In genomic region chr15:57604502-57604901, GRCh38 we compare ENCODE assay signal across 20 cellular contexts. TPM values are rescaled to one million over a fixed set of nuclear protein-coding genes. Genes with fewer than 3 reads are reported as not detected.
DNase-seq lines count a peak whose midpoint lies in the region; ATAC-seq, FAIRE-seq and TF ChIP-seq lines count a peak whose summit lies in the region.
"Had no signal": no experiment of that assay in that cellular context is flagged by ENCODE, and none has a peak within 500 bp of the region (broad histone marks: within the 10 kb centered on the region; RNA-seq: fewer than 3 reads in every experiment).

No MANE protein-coding gene starts in this region.

- TF ChIP-seq POLR2A in adrenal gland (IDR thresholded peaks at IDR 0.05) (no peak), heart left ventricle (IDR thresholded peaks at IDR 0.05) (no peak)

- no peaks in the 10 kb centered on the region for H3K9me3 Mint-ChIP-seq in activated CD8-positive, alpha-beta T cell treated with anti-CD3 and anti-CD28 coated beads for 36 hours

- H3K27ac ChIP-seq in adrenal gland (peak overlapping the region in 3 of 5 donors; percentile 50 to 58 (median 53)), heart left ventricle (peak overlapping the region; percentile 29 to 96 (median 92)), pancreas (peak overlapping the region; percentile 70 to 89 (median 79))
- H3K27ac ChIP-seq: KMS-11 had no signal

- no peaks in the 10 kb centered on the region for H3K4me1 Mint-ChIP-seq in activated CD8-positive, alpha-beta T cell treated with anti-CD3 and anti-CD28 coated beads for 36 hours (ENCODE audit: low read depth)

- H3K9me3 ChIP-seq in adrenal gland (replicated peaks in 1 of 3) (no peaks in the 10 kb centered on the region), heart left ventricle (no peaks in the 10 kb centered on the region), pancreas (no peaks in the 10 kb centered on the region)
- H3K9me3 ChIP-seq: MG63 had no signal

- peaks cover 3% of the 10 kb centered on the region for H3K27me3 Mint-ChIP-seq in activated CD8-positive, alpha-beta T cell treated with anti-CD3 and anti-CD28 coated beads for 36 hours

- ATAC-seq in heart left ventricle (peak; percentile 12 to 72 (median 48)), pancreas (peak; percentile 78 to 90 (median 84)), GM18870 (IDR thresholded peaks at IDR 0.05; ENCODE audit: unreplicated experiment) (no peak)
- no peak for ATAC-seq in activated CD8-positive, alpha-beta T cell treated with anti-CD3 and anti-CD28 coated beads for 36 hours
- ATAC-seq: HepG2 had no signal

- H3K4me1 ChIP-seq in adrenal gland (replicated peaks in 1 of 2) (peaks cover 33 to 61% of the 10 kb centered on the region in 2 donors), heart left ventricle (peaks cover 0 to 84% (median 23%) of the 10 kb centered on the region in 12 donors), pancreas (peaks cover 45 to 53% (median 53%) of the 10 kb centered on the region in 3 donors)

- TF ChIP-seq CTCF in adrenal gland (IDR thresholded peaks at IDR 0.05) (no peak), heart left ventricle (IDR thresholded peaks at IDR 0.05) (no peak), pancreas (IDR thresholded peaks at IDR 0.05) (no peak)
- TF ChIP-seq CTCF in activated CD8-positive, alpha-beta T cell treated with anti-CD3 and anti-CD28 coated beads for 36 hours (IDR thresholded peaks at IDR 0.05), result no peak

- in situ Hi-C loops in G401 (cut with HindIII; ENCODE audit: low sequenced_read_pairs), result no loop called here

- H3K27me3 ChIP-seq in adrenal gland (no peaks in the 10 kb centered on the region), heart left ventricle (no peaks in the 10 kb centered on the region), pancreas (no peaks in the 10 kb centered on the region)
- H3K27me3 ChIP-seq: MG63 had no signal

- no peaks in the 10 kb centered on the region for H3K36me3 Mint-ChIP-seq in activated CD8-positive, alpha-beta T cell treated with anti-CD3 and anti-CD28 coated beads for 36 hours (ENCODE audit: low read depth)

- H3K4me3 Mint-ChIP-seq in activated CD8-positive, alpha-beta T cell treated with anti-CD3 and anti-CD28 coated beads for 36 hours, result no peak overlapping the region
- H3K4me3 Mint-ChIP-seq: CD4-positive, CD25-positive, alpha-beta regulatory T cell had no signal

- intact Hi-C loops in adrenal gland (cut with DNase I), result no loop called here
- intact Hi-C loops in heart left ventricle (cut with DNase I), result loop anchor here in 1 of 10 donors (5.0 kb wide), 1 partner anchor 42 kb away; no protein-coding TSS in a partner anchor
- intact Hi-C loops in pancreas (cut with DNase I), result no loop called here
- intact Hi-C loops in activated CD8-positive, alpha-beta T cell treated with anti-CD3 and anti-CD28 coated beads for 36 hours (cut with micrococcal nuclease), result no loop called here

- POLR2A ChIA-PET in activated CD8-positive, alpha-beta T cell treated with anti-CD3 and anti-CD28 coated beads for 36 hours (lab: Charles Lee), result no interaction called here

- no peak for FAIRE-seq in pancreas (lab: Jason Lieb, UNC)
- FAIRE-seq: GM18507, HepG2 had no signal

- H3K27ac Mint-ChIP-seq in activated CD8-positive, alpha-beta T cell treated with anti-CD3 and anti-CD28 coated beads for 36 hours, result no peak overlapping the region

- no peaks in the 10 kb centered on the region for H3K36me3 ChIP-seq in adrenal gland (replicated peaks in 1 of 2)
- peaks cover 0 to 27% (median 0%) of the 10 kb centered on the region in 9 donors for H3K36me3 ChIP-seq in heart left ventricle
- H3K36me3 ChIP-seq in pancreas, result no peaks in the 10 kb centered on the region
- H3K36me3 ChIP-seq: MG63 had no signal

- WGBS in adrenal gland, 4 donors, result 54 to 86% (median 59%) methylated on average over 11 of the region's 11 CpGs
- 48 to 70% (median 66%) methylated on average over 11 of the region's 11 CpGs for WGBS in heart left ventricle, 4 donors
- WGBS in pancreas, 2 donors, result 16% methylated on average over 11 of the region's 11 CpGs

- peak; percentile 70 for DNase-seq in G401 (ENCODE audit: low spot score)
- DNase-seq in adrenal gland, result no peak
- DNase-seq in heart left ventricle, result peak in 2 of 5 donors; percentile 68 to 78
- peak; percentile 77 to 93 (median 86) for DNase-seq in pancreas
- no peak for DNase-seq in NCI-H446 (lab: John Stamatoyannopoulos, UW)
- no peak for DNase-seq in activated CD8-positive, alpha-beta T cell treated with anti-CD3 and anti-CD28 coated beads for 36 hours
- DNase-seq in NCI-H2171 (lab: John Stamatoyannopoulos, UW), result no peak
- DNase-seq: AML-193; CD4-positive, CD25-positive, alpha-beta regulatory T cell; DMS53; MG63; NCI-H1092 treated with DMSO at 0.1 percent for 48 hours; NCI-H1694; RPMI8226 had no signal

- CTCF ChIA-PET in activated CD8-positive, alpha-beta T cell treated with anti-CD3 and anti-CD28 coated beads for 36 hours (lab: Charles Lee), result no interaction called here

- H3K4me3 ChIP-seq in adrenal gland (no peak overlapping the region), heart left ventricle (peak overlapping the region in 3 of 12 donors; percentile 0 to 27 (median 11)), pancreas (no peak overlapping the region)
- H3K4me3 ChIP-seq: MG63 had no signal

RNA-seq across cellular contexts. Expression of gene MYZAP, which starts 12.8 kb away (rescaled TPM):
- 0.06 and 3.4 TPM in 2 replicates for total RNA-seq in G401 (2014; rRNA removed; shearing (Covaris generic))
- total RNA-seq in adrenal gland (100 to 1,000 TPM in 2 of 8 donors, 10 to 100 TPM in 6; 46.2 to 176 (median 76.5) TPM), heart left ventricle (1,000 to 10,000 TPM in 2 of 9 donors, 100 to 1,000 TPM in 7; 359 to 1,065 (median 670) TPM), pancreas (10 to 100 TPM in 3 of 6 donors, 1 to 10 TPM in 3; 6.7 to 13.4 (median 9.7) TPM)
- polyA plus RNA-seq in adrenal gland (100 to 1,000 TPM in 1 of 3 donors, 10 to 100 TPM in 2; 21.4 to 125 (median 24.8) TPM), heart left ventricle (100 to 1,000 TPM; 280 to 506 TPM), pancreas (10 to 100 TPM in 1 of 2 donors, 1 to 10 TPM in 1; 5.4 to 10.0 TPM)
- not detected for total RNA-seq in activated CD8-positive, alpha-beta T cell treated with anti-CD3 and anti-CD28 coated beads for 36 hours
- total RNA-seq: A673, HepG2, NCI-H460 had no signal
- polyA plus RNA-seq: HepG2 had no signal

Comparison
In these comparisons a context has a peak if more than half of its experiments do, and no peak if none do; other contexts are left out.
1. DNase-seq: peak in G401 (single experiment) and pancreas (6 of 6); none in adrenal gland (0 of 7), NCI-H446 (0 of 2), activated CD8-positive, alpha-beta T cell treated with anti-CD3 and anti-CD28 coated beads for 36 hours (single experiment) and NCI-H2171 (single experiment).
2. ATAC-seq: peak in heart left ventricle (4 of 4) and pancreas (4 of 4); none in GM18870 (single experiment) and activated CD8-positive, alpha-beta T cell treated with anti-CD3 and anti-CD28 coated beads for 36 hours (single experiment).
3. Peak in every context shown above with its lines, with median percentiles within 50 percentile points of each other: H3K27ac ChIP-seq.